In the genomic region with DNA sequence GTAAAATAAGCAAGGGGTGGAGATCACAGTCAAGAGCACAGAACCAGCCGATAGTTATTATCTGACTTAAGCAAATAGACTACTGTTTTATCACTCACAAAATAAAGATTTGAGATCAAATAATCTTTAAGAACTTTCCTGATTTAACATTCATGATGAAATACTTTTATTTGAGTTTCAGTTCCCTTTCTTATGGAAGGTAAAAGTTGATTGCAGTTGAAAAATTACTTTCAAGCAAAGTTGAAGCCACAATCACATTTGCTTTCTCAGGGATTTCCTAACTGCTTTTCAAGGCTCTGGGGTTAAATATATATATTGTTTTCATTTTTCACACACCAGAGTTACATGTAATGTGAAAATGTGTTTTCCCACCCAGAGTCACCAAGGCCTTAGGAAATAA, we compare ENCODE assay signal across 1 cellular context.
TF ChIP-seq lines count a peak whose summit lies in the region.

No MANE protein-coding gene starts in this region.

TF ChIP-seq in SK-N-SH treated with all-trans-retinoic acid at 6 μM for 48 hours, 23 proteins besides CTCF, POLR2A, EP300 and RAD21 (continued from another document):
- no peak for TF ChIP-seq PATZ1 (CRISPR knock-in tag; IDR thresholded peaks at IDR 0.05; ENCODE audit: borderline replicate concordance)
- TF ChIP-seq ZC3H10 (CRISPR knock-in tag; IDR thresholded peaks at IDR 0.05) = no peak
- TF ChIP-seq BACH2 (CRISPR knock-in tag; IDR thresholded peaks at IDR 0.05; ENCODE audit: borderline replicate concordance) = no peak
- TF ChIP-seq ESRRG (CRISPR knock-in tag; IDR thresholded peaks at IDR 0.05) = no peak
